In the genomic region with DNA sequence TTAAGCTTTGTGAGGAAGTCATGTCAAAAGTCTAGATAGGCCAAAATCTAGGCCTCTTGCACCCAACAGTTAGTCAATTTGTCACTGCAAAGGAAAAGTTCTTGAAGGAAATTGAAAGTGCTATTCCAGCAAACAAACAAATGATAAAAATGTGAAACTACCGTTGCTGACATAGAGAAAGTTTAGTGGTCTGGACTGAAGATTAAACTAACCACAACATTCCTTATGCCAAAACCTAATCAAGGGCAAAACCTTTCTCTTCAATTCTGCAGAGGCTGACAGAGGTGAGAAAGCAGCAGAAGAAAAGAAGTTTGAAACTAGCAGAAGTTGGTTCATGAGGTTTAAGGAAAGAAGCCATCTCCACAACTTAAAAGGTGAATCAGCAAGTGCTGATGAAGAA, we compare ENCODE assay signal across 18 cellular contexts. TPM values are rescaled to one million over a fixed set of nuclear protein-coding genes. Genes with fewer than 3 reads are reported as not detected.
A peak's percentile ranks its signal among the peaks of the same experiment; 100 is the strongest.
DNase-seq lines count a peak whose midpoint lies in the region; ATAC-seq and TF ChIP-seq lines count a peak whose summit lies in the region.
"Had no signal": no experiment of that assay in that cellular context is flagged by ENCODE, and none has a peak within 500 bp of the region (broad histone marks: within the 10 kb centered on the region; RNA-seq: fewer than 3 reads in every experiment).

No MANE protein-coding gene starts in this region.

- no peak for ATAC-seq in GM21526 (IDR thresholded peaks at IDR 0.05; ENCODE audit: low FRiP score, unreplicated experiment)

- H3K4me3 ChIP-seq in MM.1S (ENCODE audit: low read length) = no peak overlapping the region
- no peak overlapping the region for H3K4me3 ChIP-seq in kidney epithelial cell (ENCODE audit: low read depth, low read length)
- H3K4me3 ChIP-seq: GM23248, HAP-1 had no signal

- no peaks in the 10 kb centered on the region for H3K27me3 Mint-ChIP-seq in type B pancreatic cell

- H3K4me3 Mint-ChIP-seq in type B pancreatic cell = no peak overlapping the region
- H3K4me3 Mint-ChIP-seq: HFFc6 had no signal

- no peaks in the 10 kb centered on the region for H3K4me1 ChIP-seq in MM.1S (ENCODE audit: low read length)
- H3K4me1 ChIP-seq: HAP-1 had no signal

- no peak overlapping the region for H3K9ac ChIP-seq in MM.1S (ENCODE audit: low read length)
- H3K9ac ChIP-seq: GM23248 had no signal

- no peaks in the 10 kb centered on the region for H3K4me1 Mint-ChIP-seq in type B pancreatic cell (ENCODE audit: unreplicated experiment)

- H3K36me3 ChIP-seq in MM.1S (replicated peaks; ENCODE audit: insufficient read depth, low read length) (no peaks in the 10 kb centered on the region), kidney epithelial cell (ENCODE audit: control insufficient read depth, insufficient read depth, low read length) (no peaks in the 10 kb centered on the region)
- H3K36me3 ChIP-seq: HAP-1 had no signal

- peak overlapping the region; percentile 37 for H3K27ac Mint-ChIP-seq in type B pancreatic cell
- H3K27ac Mint-ChIP-seq: HFFc6 had no signal

- no peaks in the 10 kb centered on the region for H3K79me2 ChIP-seq in MM.1S (ENCODE audit: low read length)

- no peak for TF ChIP-seq CTCF in MM.1S (IDR thresholded peaks at IDR 0.05; ENCODE audit: low read length)
- no peak for TF ChIP-seq CTCF in kidney epithelial cell (IDR thresholded peaks at IDR 0.05; ENCODE audit: insufficient read depth, low read length, poor library complexity, severe bottlenecking)
- no peak for TF ChIP-seq CTCF in type B pancreatic cell (conservative IDR thresholded peaks at IDR 0.05)

- H3K36me3 Mint-ChIP-seq in type B pancreatic cell = no peaks in the 10 kb centered on the region

- H3K9me3 ChIP-seq in MM.1S (replicated peaks; ENCODE audit: insufficient read depth, low read length) = no peaks in the 10 kb centered on the region
- H3K9me3 ChIP-seq: HAP-1 had no signal

- no peaks in the 10 kb centered on the region for H3K9me3 Mint-ChIP-seq in type B pancreatic cell

- H3K27me3 ChIP-seq in MM.1S (replicated peaks; ENCODE audit: insufficient read depth, low read length) (no peaks in the 10 kb centered on the region), kidney epithelial cell (ENCODE audit: control insufficient read depth, insufficient read depth, low read length) (no peaks in the 10 kb centered on the region)

- DNase-seq in MM.1S (peak; percentile 7), amniotic epithelial cell (ENCODE audit: low read depth) (peak; percentile 27), kidney epithelial cell (ENCODE audit: low read depth) (peak; percentile 12), type B pancreatic cell (ENCODE audit: extremely low spot score, unreplicated experiment) (no peak), NOMO-1 (lab: John Stamatoyannopoulos, UW; ENCODE audit: unreplicated experiment in 2 of 2) (no peak)
- DNase-seq in stimulated activated CD4-positive, alpha-beta T cell treated with anti-CD3 and anti-CD28 coated beads, Interleukin-4, amount 100 ng/mL, for 24 hours = no peak
- DNase-seq: GM23248, HFFc6, Kasumi-1, NCI-H2029, NCI-H446, NCI-H524 treated with DMSO at 0.1 percent for 48 hours, NCI-H774, Right ventricle myocardium superior, RPMI8226 had no signal

- H3F3A ChIP-seq in MM.1S (ENCODE audit: insufficient read depth, low read length) = no peaks in the 10 kb centered on the region

- H4K20me1 ChIP-seq in MM.1S (ENCODE audit: insufficient read depth, low read length) = no peaks in the 10 kb centered on the region

- no peak overlapping the region for H3K4me2 ChIP-seq in MM.1S (ENCODE audit: low read depth, low read length)

- no peak overlapping the region for H2AFZ ChIP-seq in MM.1S (ENCODE audit: low read length)
- H2AFZ ChIP-seq: GM23248 had no signal

- H3K9me2 ChIP-seq in MM.1S (replicated peaks; ENCODE audit: insufficient read depth, low read length) = no peaks in the 10 kb centered on the region

- H3K27ac ChIP-seq in MM.1S (ENCODE audit: low read length) = no peak overlapping the region
- H3K27ac ChIP-seq: GM23248 had no signal

RNA-seq across cellular contexts. Expression of a gene that starts 44.0 kb away (rescaled TPM):
- not detected in 2 replicates for total RNA-seq in kidney epithelial cell
- total RNA-seq in type B pancreatic cell (ENCODE audit: low replicate concordance) = 5.4 and 6.5 TPM in 2 replicates
- total RNA-seq: GM23248, HFFc6, SK-MEL-5 had no signal

Comparison
In these comparisons a context has a peak if more than half of its experiments do, and no peak if none do; other contexts are left out.
1. DNase-seq: peak in MM.1S (single experiment), amniotic epithelial cell (single experiment) and kidney epithelial cell (single experiment); none in type B pancreatic cell (single experiment), stimulated activated CD4-positive, alpha-beta T cell treated with anti-CD3 and anti-CD28 coated beads, Interleukin-4, amount 100 ng/mL, for 24 hours (single experiment) and NOMO-1 (0 of 2).